ENCODE assay signal across 22 cellular contexts in genomic region chr9:84076359-84076758, GRCh38.
DNase-seq lines count a peak whose midpoint lies in the region; ATAC-seq and FAIRE-seq lines count a peak whose summit lies in the region.
"Had no signal": no experiment of that assay in that cellular context is flagged by ENCODE, and none has a peak within 500 bp of the region (broad histone marks: within the 10 kb centered on the region; RNA-seq: fewer than 3 reads in every experiment).

No MANE protein-coding gene starts in this region.

- H3K36me3 Mint-ChIP-seq in T-helper 17 cell (ENCODE audit: low read depth): no peaks in the 10 kb centered on the region
- H3K36me3 Mint-ChIP-seq: CD8-positive, alpha-beta T cell had no signal

- WGBS in small intestine, 3 donors: 19 to 70% (median 44%) methylated on average over 1 of the region's 1 CpG

- H3K4me1 Mint-ChIP-seq in T-helper 17 cell: no peaks in the 10 kb centered on the region
- H3K4me1 Mint-ChIP-seq: B cell had no signal

- DNase-seq in T-helper 17 cell (no peak), left colon (peak; percentile 20 to 35), small intestine (peak; percentile 86)
- DNase-seq in effector CD4-positive, alpha-beta T cell: no peak
- DNase-seq: AML-193; Caco-2; Calu3; CD4-positive, alpha-beta T cell; CD8-positive, alpha-beta T cell; DMS79 treated with DMSO at 0.1 percent for 48 hours; GF-D8 had no signal

- no peak overlapping the region for H3K4me3 Mint-ChIP-seq in T-helper 17 cell
- H3K4me3 Mint-ChIP-seq: B cell; CD4-positive, alpha-beta T cell; CD8-positive, alpha-beta T cell had no signal

- no peaks in the 10 kb centered on the region for H3K4me1 ChIP-seq in small intestine (ENCODE audit: control insufficient read depth in 2 of 2, insufficient read depth in 1 of 2, low read depth in 1 of 2, low read length in 1 of 2)
- H3K4me1 ChIP-seq: A549, Caco-2 had no signal

- intact Hi-C loops in left colon (cut with DNase I, micrococcal nuclease): no loop called here

- H3K9me3 ChIP-seq in T-helper 17 cell (ENCODE audit: control insufficient read depth, low read length, poor library complexity, severe bottlenecking) (no peaks in the 10 kb centered on the region), small intestine (ENCODE audit: control insufficient read depth, low read depth) (no peaks in the 10 kb centered on the region)
- H3K9me3 ChIP-seq: A549, Caco-2 had no signal

- H3K4me3 ChIP-seq in small intestine (ENCODE audit: low read depth in 1 of 2, low read length in 2 of 2): no peak overlapping the region
- H3K4me3 ChIP-seq: A549; BLaER1 treated with 17β-estradiol and CSF1 and Interleukin-3, amounts not matched to agents 10 nM and 100 nM had no signal

- no peak for FAIRE-seq in small intestine (lab: Jason Lieb, UNC)
- FAIRE-seq: A549, D721Med, G401.6, GM12891, GM19239 had no signal

- H3K27me3 ChIP-seq in small intestine (ENCODE audit: control insufficient read depth in 2 of 2, insufficient read depth in 2 of 2, low read length in 2 of 2): no peaks in the 10 kb centered on the region
- H3K27me3 ChIP-seq: BLaER1 treated with 17β-estradiol and CSF1 and Interleukin-3, amounts not matched to agents 10 nM and 100 nM had no signal

- peak overlapping the region; percentile 19 for H3K27ac Mint-ChIP-seq in T-helper 17 cell
- H3K27ac Mint-ChIP-seq: B cell; CD4-positive, alpha-beta T cell; CD8-positive, alpha-beta T cell had no signal

- H3K27ac ChIP-seq in small intestine (ENCODE audit: low read depth in 1 of 2, low read length in 1 of 2): no peak overlapping the region
- H3K27ac ChIP-seq: 22Rv1; A549; BLaER1 treated with 17β-estradiol and CSF1 and Interleukin-3, amounts not matched to agents 10 nM and 100 nM; C4-2B had no signal

- no peaks in the 10 kb centered on the region for H3K36me3 ChIP-seq in small intestine (ENCODE audit: control insufficient read depth in 2 of 2, insufficient read depth in 2 of 2, low read length in 2 of 2)
- H3K36me3 ChIP-seq: BLaER1 treated with 17β-estradiol and CSF1 and Interleukin-3, amounts not matched to agents 10 nM and 100 nM had no signal

- H3K27me3 Mint-ChIP-seq in T-helper 17 cell: peaks cover 21% of the 10 kb centered on the region

- ATAC-seq in T-helper 17 cell: no peak
- peak; percentile 97 for ATAC-seq in left colon
- ATAC-seq in GM21447 (IDR thresholded peaks at IDR 0.05; ENCODE audit: unreplicated experiment): no peak
- no peak for ATAC-seq in HG03520 (IDR thresholded peaks at IDR 0.05; ENCODE audit: unreplicated experiment)
- ATAC-seq: A549; CD8-positive, alpha-beta T cell had no signal

Comparison
In these comparisons a context has a peak if more than half of its experiments do, and no peak if none do; other contexts are left out.
1. DNase-seq: peak in left colon (2 of 2) and small intestine (single experiment); none in T-helper 17 cell (0 of 3) and effector CD4-positive, alpha-beta T cell (single experiment).